Comparison of ENCODE assay signal across 19 cellular contexts in genomic region chr6:39328066-39328465, GRCh38. TPM values are rescaled to one million over a fixed set of nuclear protein-coding genes. Genes with fewer than 3 reads are reported as not detected.
A peak's percentile ranks its signal among the peaks of the same experiment; 100 is the strongest.
DNase-seq lines count a peak whose midpoint lies in the region; ATAC-seq and TF ChIP-seq lines count a peak whose summit lies in the region.
"Had no signal": no experiment of that assay in that cellular context is flagged by ENCODE, and none has a peak within 500 bp of the region (broad histone marks: within the 10 kb centered on the region; RNA-seq: fewer than 3 reads in every experiment).

No MANE protein-coding gene starts in this region.

- H3K9me3 Mint-ChIP-seq in dendritic cell treated with granulocyte-macrophage colony-stimulating factor and Interleukin-4, amounts not matched to agents 40 ng/mL and 50 ng/mL, for 4 days, result no peaks in the 10 kb centered on the region
- H3K9me3 Mint-ChIP-seq in progenitor cell of endocrine pancreas (ENCODE audit: low read depth), result no peaks in the 10 kb centered on the region
- H3K9me3 Mint-ChIP-seq: CD4-positive, alpha-beta T cell; CD8-positive, alpha-beta memory T cell had no signal

- H3K4me1 Mint-ChIP-seq in dendritic cell treated with granulocyte-macrophage colony-stimulating factor and Interleukin-4, amounts not matched to agents 40 ng/mL and 50 ng/mL, for 4 days (ENCODE audit: low read depth), result peaks cover 40% of the 10 kb centered on the region
- H3K4me1 Mint-ChIP-seq in progenitor cell of endocrine pancreas (ENCODE audit: low read depth), result peaks cover 26% of the 10 kb centered on the region
- H3K4me1 Mint-ChIP-seq: CD8-positive, alpha-beta memory T cell had no signal

- no peaks in the 10 kb centered on the region for H3K36me3 Mint-ChIP-seq in dendritic cell treated with granulocyte-macrophage colony-stimulating factor and Interleukin-4, amounts not matched to agents 40 ng/mL and 50 ng/mL, for 4 days (ENCODE audit: low read depth)
- no peaks in the 10 kb centered on the region for H3K36me3 Mint-ChIP-seq in progenitor cell of endocrine pancreas (ENCODE audit: insufficient read depth)
- H3K36me3 Mint-ChIP-seq: CD14-positive monocyte; CD8-positive, alpha-beta memory T cell had no signal

- H3K27me3 Mint-ChIP-seq in dendritic cell treated with granulocyte-macrophage colony-stimulating factor and Interleukin-4, amounts not matched to agents 40 ng/mL and 50 ng/mL, for 4 days, result peaks cover 64% of the 10 kb centered on the region
- H3K27me3 Mint-ChIP-seq in progenitor cell of endocrine pancreas, result peaks cover 71% of the 10 kb centered on the region

- H3K4me3 Mint-ChIP-seq in dendritic cell treated with granulocyte-macrophage colony-stimulating factor and Interleukin-4, amounts not matched to agents 40 ng/mL and 50 ng/mL, for 4 days, result no peak overlapping the region
- no peak overlapping the region for H3K4me3 Mint-ChIP-seq in progenitor cell of endocrine pancreas (ENCODE audit: low read depth)
- H3K4me3 Mint-ChIP-seq: CD14-positive monocyte; CD4-positive, alpha-beta T cell; CD8-positive, alpha-beta memory T cell; HFFc6 had no signal

- intact Hi-C loops in dendritic cell treated with granulocyte-macrophage colony-stimulating factor and Interleukin-4, amounts not matched to agents 40 ng/mL and 50 ng/mL, for 4 days (cut with micrococcal nuclease), result no loop called here

- H3K27ac Mint-ChIP-seq in dendritic cell treated with granulocyte-macrophage colony-stimulating factor and Interleukin-4, amounts not matched to agents 40 ng/mL and 50 ng/mL, for 4 days, result peak overlapping the region; percentile 43
- peak overlapping the region; percentile 67 for H3K27ac Mint-ChIP-seq in progenitor cell of endocrine pancreas
- H3K27ac Mint-ChIP-seq: CD14-positive monocyte; CD4-positive, alpha-beta T cell; HFFc6 had no signal

- peak; percentile 72 for DNase-seq in NCI-H146 treated with DMSO at 0.1 percent for 48 hours (lab: John Stamatoyannopoulos, UW; ENCODE audit: unreplicated experiment)
- DNase-seq in NCI-H146 (lab: John Stamatoyannopoulos, UW), result no peak
- DNase-seq in progenitor cell of endocrine pancreas (ENCODE audit: low spot score, unreplicated experiment), result no peak
- no peak for DNase-seq in NOMO-1 treated with dmso at 0.1 percent for 144 hours (lab: John Stamatoyannopoulos, UW; ENCODE audit: unreplicated experiment)
- DNase-seq: 8988T; ACHN; AML-193; CD4-positive, alpha-beta T cell; CD8-positive, alpha-beta memory T cell; DMS 273 treated with DMSO at 0.1 percent for 48 hours; EL; GDM1; GOT3; HFFc6 had no signal

- no peak for TF ChIP-seq CTCF in progenitor cell of endocrine pancreas (IDR thresholded peaks at IDR 0.05; ENCODE audit: unreplicated experiment)

- ATAC-seq in HG02973 (IDR thresholded peaks at IDR 0.05; ENCODE audit: unreplicated experiment), result no peak
- ATAC-seq: A549, GM12878 had no signal

RNA-seq across cellular contexts. Expression of gene KCNK16, which starts 5.6 kb away (rescaled TPM):
- total RNA-seq in progenitor cell of endocrine pancreas, result 32.9 and 35.2 TPM in 2 replicates
- total RNA-seq: CD4-positive, alpha-beta T cell; CD8-positive, alpha-beta memory T cell; GM12878; HFFc6 had no signal

RNA-seq across cellular contexts. Expression of gene KCNK17, which starts 13.8 kb away (rescaled TPM):
- 11.2 and 11.6 TPM in 2 replicates for total RNA-seq in progenitor cell of endocrine pancreas
- total RNA-seq: CD4-positive, alpha-beta T cell; CD8-positive, alpha-beta memory T cell; GM12878; HFFc6 had no signal
